Comparison of ENCODE assay signal across 8 cellular contexts in genomic region chr12:113154351-113154973, GRCh38. TPM values are rescaled to one million over a fixed set of nuclear protein-coding genes. Genes with fewer than 3 reads are reported as not detected.
DNase-seq lines count a peak whose midpoint lies in the region; ATAC-seq, FAIRE-seq and TF ChIP-seq lines count a peak whose summit lies in the region.

No MANE protein-coding gene starts in this region.

- H3K4me1 Mint-ChIP-seq in CD8-positive, alpha-beta T cell (ENCODE audit: low read depth), result peaks cover 23% of the 10 kb centered on the region
- H3K4me1 Mint-ChIP-seq in memory B cell, result peaks cover 13% of the 10 kb centered on the region

- H4K20me1 ChIP-seq in KMS-11 (ENCODE audit: insufficient read depth), result no peaks in the 10 kb centered on the region

- H3K79me2 ChIP-seq in KMS-11 (ENCODE audit: insufficient read depth, low read depth), result no peaks in the 10 kb centered on the region

- peak overlapping the region; percentile 49; the same call in 1 of the 2 replicates for H2AFZ ChIP-seq in KMS-11 (ENCODE audit: low read depth)

- intact Hi-C loops in CD8-positive, alpha-beta T cell (cut with DNase I, micrococcal nuclease), result loop anchor here in 1 of 2 experiments (5.0 kb wide), 1 partner anchor 52 kb away; no protein-coding TSS in a partner anchor

- ATAC-seq in CD8-positive, alpha-beta T cell, result no peak
- ATAC-seq in memory B cell (ENCODE audit: low read depth) (no peak), HG03095 (IDR thresholded peaks at IDR 0.05; ENCODE audit: unreplicated experiment) (no peak), HG03469 (IDR thresholded peaks at IDR 0.05; ENCODE audit: unreplicated experiment) (no peak)

- H3K27ac ChIP-seq in CD8-positive, alpha-beta T cell (ENCODE audit: low read depth, low read length), result no peak overlapping the region
- H3K27ac ChIP-seq in KMS-11, result no peak overlapping the region

- H3K4me1 ChIP-seq in CD8-positive, alpha-beta T cell (ENCODE audit: insufficient read depth, low read length), result peaks cover 22% of the 10 kb centered on the region
- H3K4me1 ChIP-seq in KMS-11 (ENCODE audit: low read depth, poor library complexity, severe bottlenecking), result peaks cover 5% of the 10 kb centered on the region

- no peaks in the 10 kb centered on the region for H3K27me3 ChIP-seq in CD8-positive, alpha-beta T cell (ENCODE audit: insufficient read depth, low read length)
- H3K27me3 ChIP-seq in KMS-11 (ENCODE audit: insufficient read depth, low read depth) (no peaks in the 10 kb centered on the region), bronchial epithelial cell (ENCODE audit: control insufficient read depth, insufficient read depth, low read length) (peaks cover 14% of the 10 kb centered on the region)

- H3K27ac Mint-ChIP-seq in CD8-positive, alpha-beta T cell, result no peak overlapping the region
- no peak overlapping the region for H3K27ac Mint-ChIP-seq in memory B cell

- H3K9me3 Mint-ChIP-seq in CD8-positive, alpha-beta T cell, result no peaks in the 10 kb centered on the region
- no peaks in the 10 kb centered on the region for H3K9me3 Mint-ChIP-seq in memory B cell

- H3K36me3 Mint-ChIP-seq in CD8-positive, alpha-beta T cell, result peaks cover 25% of the 10 kb centered on the region
- peaks cover 14% of the 10 kb centered on the region for H3K36me3 Mint-ChIP-seq in memory B cell

- FAIRE-seq in bronchial epithelial cell (lab: Jason Lieb, UNC), result no peak

- H3K4me3 ChIP-seq in CD8-positive, alpha-beta T cell (ENCODE audit: low read depth, low read length), result peak overlapping the region; percentile 33
- no peak overlapping the region for H3K4me3 ChIP-seq in KMS-11 (IDR thresholded peaks at IDR 0.05; ENCODE audit: insufficient read depth, low read depth, low read length)
- H3K4me3 ChIP-seq in bronchial epithelial cell (ENCODE audit: low read depth, low read length), result peak overlapping the region; percentile 24

- no peaks in the 10 kb centered on the region for H3K9me3 ChIP-seq in CD8-positive, alpha-beta T cell (ENCODE audit: low read length)

- peaks cover 4% of the 10 kb centered on the region for H3K27me3 Mint-ChIP-seq in CD8-positive, alpha-beta T cell (ENCODE audit: low read depth)
- H3K27me3 Mint-ChIP-seq in memory B cell, result peaks cover 17% of the 10 kb centered on the region

- H3K36me3 ChIP-seq in CD8-positive, alpha-beta T cell (ENCODE audit: insufficient read depth, low read length), result peaks cover 4% of the 10 kb centered on the region
- H3K36me3 ChIP-seq in KMS-11 (ENCODE audit: insufficient read depth), result no peaks in the 10 kb centered on the region
- peaks cover 6% of the 10 kb centered on the region for H3K36me3 ChIP-seq in bronchial epithelial cell (ENCODE audit: control insufficient read depth, insufficient read depth, low read length)

- POLR2A ChIA-PET in CD8-positive, alpha-beta T cell (lab: Charles Lee), result interaction anchor here (1.0 kb wide), 1 partner anchor 51 kb away, joined by 3 read pairs; no protein-coding TSS in a partner anchor

- no peak overlapping the region for H3K9ac ChIP-seq in KMS-11

- no peak for TF ChIP-seq CTCF in CD8-positive, alpha-beta T cell (IDR thresholded peaks at IDR 0.05)
- TF ChIP-seq CTCF in KMS-11 (conservative IDR thresholded peaks at IDR 0.05; ENCODE audit: low read depth, low read length), result no peak
- TF ChIP-seq CTCF in bronchial epithelial cell (IDR thresholded peaks at IDR 0.05; ENCODE audit: insufficient read depth, low read length, severe bottlenecking), result no peak

- DNase-seq in CD8-positive, alpha-beta T cell, result peak in 1 of 7 experiments; percentile 18
- DNase-seq in bronchial epithelial cell (ENCODE audit: low read depth) (peak; percentile 17), memory B cell (ENCODE audit: low spot score in 2 of 2) (no peak), NCI-H2196 treated with DMSO at 0.1 percent for 48 hours (lab: John Stamatoyannopoulos, UW; ENCODE audit: unreplicated experiment) (no peak), RKO (ENCODE audit: low spot score) (no peak)

- CTCF ChIA-PET in CD8-positive, alpha-beta T cell (lab: Charles Lee), result interaction anchor here (0.7 to 2.8 kb wide), 5 partner anchors 10 to 106 kb away, joined by 3 to 18 read pairs (median 4); no protein-coding TSS in a partner anchor

- peak overlapping the region; percentile 79 for H3K4me3 Mint-ChIP-seq in CD8-positive, alpha-beta T cell
- H3K4me3 Mint-ChIP-seq in memory B cell, result peak overlapping the region; percentile 67

- H3K4me2 ChIP-seq in KMS-11, result peak overlapping the region; percentile 48; the same call in 1 of the 2 replicates

RNA-seq across cellular contexts. Expression of gene CFAP73, which starts 4.9 kb away (rescaled TPM):
- under 1 TPM; 0.54 to 0.86 TPM for total RNA-seq in CD8-positive, alpha-beta T cell
- not detected in 2 replicates for total RNA-seq in bronchial epithelial cell

RNA-seq across cellular contexts. Expression of gene RASAL1, which starts 18.9 kb away (rescaled TPM):
- 1 to 10 TPM; 2.3 to 2.8 TPM for total RNA-seq in CD8-positive, alpha-beta T cell
- total RNA-seq in bronchial epithelial cell, result 0.26 and 2.3 TPM in 2 replicates

RNA-seq across cellular contexts. Expression of gene DDX54, which starts 30.8 kb away (rescaled TPM):
- 10 to 100 TPM; 75.4 to 85.6 TPM for total RNA-seq in CD8-positive, alpha-beta T cell
- 31.4 and 40.5 TPM in 2 replicates for total RNA-seq in bronchial epithelial cell

RNA-seq across cellular contexts. Expression of gene RITA1, which starts 31.1 kb away (rescaled TPM):
- 1 to 10 TPM; 4.3 to 4.5 TPM for total RNA-seq in CD8-positive, alpha-beta T cell
- total RNA-seq in bronchial epithelial cell, result 14.6 and 17.6 TPM in 2 replicates
